31 cellular contexts compared by ENCODE assay signal in the genomic region with DNA sequence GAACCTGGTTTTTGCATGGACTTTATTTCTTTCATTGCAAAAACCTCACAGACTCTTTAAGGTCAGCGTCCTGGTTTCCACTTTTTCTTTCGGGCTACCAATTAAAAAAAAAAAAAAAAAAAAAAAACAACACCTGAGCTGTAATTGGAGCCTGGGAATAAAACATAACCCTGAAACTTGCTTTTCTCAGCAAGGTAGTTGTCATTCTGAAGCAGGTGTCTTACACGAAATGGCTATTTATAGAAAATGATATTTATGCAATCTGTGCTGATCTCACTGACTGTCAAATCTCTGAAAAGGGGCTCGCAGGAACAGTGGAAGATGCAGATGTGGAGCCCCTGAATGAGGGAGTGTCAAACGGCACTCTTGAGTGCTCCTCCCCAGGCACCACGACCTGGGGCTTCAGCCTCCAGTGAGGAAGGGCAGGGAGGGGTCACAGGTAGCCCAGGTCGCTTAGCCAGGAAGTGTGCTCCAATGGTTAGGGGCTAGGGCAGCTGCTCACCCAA.
"Had no signal": no experiment of that assay in that cellular context is flagged by ENCODE, and none has a peak within 500 bp of the region (broad histone marks: within the 10 kb centered on the region; RNA-seq: fewer than 3 reads in every experiment).

No MANE protein-coding gene starts in this region.

- ATAC-seq: activated naive CD8-positive, alpha-beta T cell treated with anti-CD3 and anti-CD28 coated beads, Interleukin-2, amount 50 U/mL, for 24 hours; foreskin keratinocyte; heart left ventricle; left colon; naive thymus-derived CD4-positive, alpha-beta T cell; pancreas; psoas muscle; stimulated activated naive B cell treated with anti-CD40 and anti-IgM and Interleukin-4, amounts not matched to agents 10 μg/mL and 1 μg/mL and 100 μg/mL, for 72 hours; upper lobe of right lung had no signal

- H3K4me1 ChIP-seq: breast epithelium, foreskin keratinocyte, pancreas, psoas muscle, sigmoid colon had no signal

- DNase-seq: activated CD4-positive, alpha-beta memory T cell treated with anti-CD3 and anti-CD28 coated beads for 36 hours; activated CD4-positive, alpha-beta T cell treated with anti-CD3 and anti-CD28 coated beads, Interleukin-2, amount 10 ng/mL, durations not matched to agents 24 days and 14 days; activated CD4-positive, CD25-positive, alpha-beta regulatory T cell treated with anti-CD3 and anti-CD28 coated beads, Interleukin-2, amount 50 U/mL, for 72 hours; activated CD8-positive, alpha-beta memory T cell treated with anti-CD3 and anti-CD28 coated beads, Interleukin-2, amount 50 U/mL, for 48 hours; activated gamma-delta T cell; activated naive CD4-positive, alpha-beta T cell treated with anti-CD3 and anti-CD28 coated beads, Interleukin-2, amount 50 U/mL, for 16 hours; activated naive CD8-positive, alpha-beta T cell treated with anti-CD3 and anti-CD28 coated beads, Interleukin-2, amount 50 U/mL, for 24 hours; activated T-cell treated with anti-CD3 and anti-CD28 coated beads, Interleukin-2, amount 50 U/mL, for 24 hours; amygdala; central memory CD4-positive, alpha-beta T cell; foreskin keratinocyte; heart left ventricle; hypothalamus; immature natural killer cell; kidney; left colon; midbrain; naive thymus-derived CD4-positive, alpha-beta T cell; nucleus accumbens; pancreas; psoas muscle; sigmoid colon; small intestine; stimulated activated CD4-positive, alpha-beta T cell treated with anti-CD3 and anti-CD28 coated beads, Interleukin-2, amount 100 ng/mL, for 24 hours; stimulated activated naive B cell treated with anti-CD40 and anti-IgM and Interleukin-4, amounts not matched to agents 10 μg/mL and 1 μg/mL and 100 μg/mL, for 72 hours; stomach; T-helper 9 cell; thyroid gland; upper lobe of right lung; WERI-Rb-1 had no signal

- H3K9me3 ChIP-seq: breast epithelium, heart left ventricle, pancreas, psoas muscle, sigmoid colon, stomach, thyroid gland, upper lobe of right lung had no signal

- H3K27ac ChIP-seq: breast epithelium, foreskin keratinocyte, heart left ventricle, pancreas, psoas muscle, sigmoid colon, stomach, thyroid gland, upper lobe of right lung, WERI-Rb-1 had no signal

- H3K4me3 ChIP-seq: breast epithelium, heart left ventricle, pancreas, psoas muscle, sigmoid colon, stomach, thyroid gland, upper lobe of right lung had no signal

- H3K36me3 ChIP-seq: breast epithelium, heart left ventricle, pancreas, sigmoid colon, stomach, thyroid gland, upper lobe of right lung, WERI-Rb-1 had no signal

- H3K27me3 ChIP-seq: breast epithelium, foreskin keratinocyte, heart left ventricle, pancreas, sigmoid colon, stomach, thyroid gland, upper lobe of right lung had no signal
